Comparison of ENCODE assay signal across 1 cellular context in the genomic region with DNA sequence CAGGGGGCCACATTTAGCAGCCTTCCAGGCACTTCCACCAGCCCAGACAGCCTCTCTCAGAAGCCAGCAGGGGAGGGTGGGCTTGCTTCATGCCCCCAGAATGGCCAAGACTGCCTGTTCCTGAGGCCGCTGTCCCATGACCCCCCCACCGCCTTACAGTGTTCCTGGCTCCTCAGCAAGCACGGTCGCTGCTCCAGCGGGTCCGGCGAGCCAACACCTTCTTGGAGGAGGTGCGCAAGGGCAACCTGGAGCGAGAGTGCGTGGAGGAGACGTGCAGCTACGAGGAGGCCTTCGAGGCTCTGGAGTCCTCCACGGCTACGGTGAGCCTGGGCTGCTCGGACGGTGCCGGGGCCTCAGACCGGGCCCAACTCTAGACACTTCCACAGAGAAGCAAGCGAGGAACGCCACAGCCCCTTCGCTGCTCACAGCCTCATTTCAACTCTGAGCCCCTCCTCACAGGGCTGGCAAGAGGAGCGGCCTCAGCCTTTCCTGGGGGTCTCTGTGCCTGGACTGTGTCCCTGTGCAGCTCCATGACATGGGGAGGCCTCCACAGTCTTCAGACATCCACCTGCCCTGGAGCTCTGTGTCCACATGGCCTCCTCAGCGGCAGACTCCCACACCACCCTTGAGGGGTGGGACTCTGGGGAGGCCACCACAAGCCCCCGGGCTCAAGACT.
A peak's percentile ranks its signal among the peaks of the same experiment; 100 is the strongest.
TF ChIP-seq lines count a peak whose summit lies in the region.

No MANE protein-coding gene starts in this region.

TF ChIP-seq in HepG2, 621 proteins besides CTCF, POLR2A, EP300 and RAD21 (continues in another document):
- no peak for TF ChIP-seq GPN1 (CRISPR knock-in tag; IDR thresholded peaks at IDR 0.05; ENCODE audit: borderline replicate concordance)
- peak; percentile 80; the same call in 1 of the 2 replicates for TF ChIP-seq PAWR (CRISPR knock-in tag; IDR thresholded peaks at IDR 0.05; ENCODE audit: borderline replicate concordance)
- TF ChIP-seq ARID2 (CRISPR knock-in tag; IDR thresholded peaks at IDR 0.05; ENCODE audit: borderline replicate concordance) = no peak
- TF ChIP-seq NR2F2 (IDR thresholded peaks at IDR 0.05; ENCODE audit: borderline replicate concordance, low read depth) = no peak
- TF ChIP-seq, protein P1, sequence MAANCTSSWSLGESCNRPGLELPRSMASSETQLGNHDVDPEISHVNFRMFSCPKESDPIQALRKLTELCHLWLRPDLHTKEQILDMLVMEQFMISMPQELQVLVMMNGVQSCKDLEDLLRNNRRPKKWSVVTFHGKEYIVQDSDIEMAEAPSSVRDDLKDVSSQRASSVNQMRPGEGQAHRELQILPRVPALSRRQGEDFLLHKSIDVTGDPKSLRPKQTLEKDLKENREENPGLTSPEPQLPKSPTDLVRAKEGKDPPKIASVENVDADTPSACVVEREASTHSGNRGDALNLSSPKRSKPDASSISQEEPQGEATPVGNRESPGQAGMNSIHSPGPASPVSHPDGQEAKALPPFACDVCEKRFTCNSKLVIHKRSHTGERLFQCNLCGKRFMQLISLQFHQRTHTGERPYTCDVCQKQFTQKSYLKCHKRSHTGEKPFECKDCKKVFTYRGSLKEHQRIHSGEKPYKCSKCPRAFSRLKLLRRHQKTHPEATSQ (CRISPR knock-in tag; IDR thresholded peaks at IDR 0.05; ENCODE audit: borderline replicate concordance) = no peak
- TF ChIP-seq, protein P2, sequence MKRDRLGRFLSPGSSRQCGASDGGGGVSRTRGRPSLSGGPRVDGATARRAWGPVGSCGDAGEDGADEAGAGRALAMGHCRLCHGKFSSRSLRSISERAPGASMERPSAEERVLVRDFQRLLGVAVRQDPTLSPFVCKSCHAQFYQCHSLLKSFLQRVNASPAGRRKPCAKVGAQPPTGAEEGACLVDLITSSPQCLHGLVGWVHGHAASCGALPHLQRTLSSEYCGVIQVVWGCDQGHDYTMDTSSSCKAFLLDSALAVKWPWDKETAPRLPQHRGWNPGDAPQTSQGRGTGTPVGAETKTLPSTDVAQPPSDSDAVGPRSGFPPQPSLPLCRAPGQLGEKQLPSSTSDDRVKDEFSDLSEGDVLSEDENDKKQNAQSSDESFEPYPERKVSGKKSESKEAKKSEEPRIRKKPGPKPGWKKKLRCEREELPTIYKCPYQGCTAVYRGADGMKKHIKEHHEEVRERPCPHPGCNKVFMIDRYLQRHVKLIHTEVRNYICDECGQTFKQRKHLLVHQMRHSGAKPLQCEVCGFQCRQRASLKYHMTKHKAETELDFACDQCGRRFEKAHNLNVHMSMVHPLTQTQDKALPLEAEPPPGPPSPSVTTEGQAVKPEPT (CRISPR knock-in tag; IDR thresholded peaks at IDR 0.05; ENCODE audit: low read depth) = no peak
- peak; percentile 73 for TF ChIP-seq RBM22 (optimal IDR thresholded peaks at IDR 0.05; ENCODE audit: low read length)
- no peak for TF ChIP-seq SALL2 (CRISPR knock-in tag; IDR thresholded peaks at IDR 0.05)
- TF ChIP-seq, protein P3, sequence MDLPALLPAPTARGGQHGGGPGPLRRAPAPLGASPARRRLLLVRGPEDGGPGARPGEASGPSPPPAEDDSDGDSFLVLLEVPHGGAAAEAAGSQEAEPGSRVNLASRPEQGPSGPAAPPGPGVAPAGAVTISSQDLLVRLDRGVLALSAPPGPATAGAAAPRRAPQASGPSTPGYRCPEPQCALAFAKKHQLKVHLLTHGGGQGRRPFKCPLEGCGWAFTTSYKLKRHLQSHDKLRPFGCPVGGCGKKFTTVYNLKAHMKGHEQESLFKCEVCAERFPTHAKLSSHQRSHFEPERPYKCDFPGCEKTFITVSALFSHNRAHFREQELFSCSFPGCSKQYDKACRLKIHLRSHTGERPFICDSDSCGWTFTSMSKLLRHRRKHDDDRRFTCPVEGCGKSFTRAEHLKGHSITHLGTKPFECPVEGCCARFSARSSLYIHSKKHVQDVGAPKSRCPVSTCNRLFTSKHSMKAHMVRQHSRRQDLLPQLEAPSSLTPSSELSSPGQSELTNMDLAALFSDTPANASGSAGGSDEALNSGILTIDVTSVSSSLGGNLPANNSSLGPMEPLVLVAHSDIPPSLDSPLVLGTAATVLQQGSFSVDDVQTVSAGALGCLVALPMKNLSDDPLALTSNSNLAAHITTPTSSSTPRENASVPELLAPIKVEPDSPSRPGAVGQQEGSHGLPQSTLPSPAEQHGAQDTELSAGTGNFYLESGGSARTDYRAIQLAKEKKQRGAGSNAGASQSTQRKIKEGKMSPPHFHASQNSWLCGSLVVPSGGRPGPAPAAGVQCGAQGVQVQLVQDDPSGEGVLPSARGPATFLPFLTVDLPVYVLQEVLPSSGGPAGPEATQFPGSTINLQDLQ (CRISPR knock-in tag; IDR thresholded peaks at IDR 0.05) = no peak
- TF ChIP-seq IKZF1 (IDR thresholded peaks at IDR 0.05) = no peak
- TF ChIP-seq, protein P4, sequence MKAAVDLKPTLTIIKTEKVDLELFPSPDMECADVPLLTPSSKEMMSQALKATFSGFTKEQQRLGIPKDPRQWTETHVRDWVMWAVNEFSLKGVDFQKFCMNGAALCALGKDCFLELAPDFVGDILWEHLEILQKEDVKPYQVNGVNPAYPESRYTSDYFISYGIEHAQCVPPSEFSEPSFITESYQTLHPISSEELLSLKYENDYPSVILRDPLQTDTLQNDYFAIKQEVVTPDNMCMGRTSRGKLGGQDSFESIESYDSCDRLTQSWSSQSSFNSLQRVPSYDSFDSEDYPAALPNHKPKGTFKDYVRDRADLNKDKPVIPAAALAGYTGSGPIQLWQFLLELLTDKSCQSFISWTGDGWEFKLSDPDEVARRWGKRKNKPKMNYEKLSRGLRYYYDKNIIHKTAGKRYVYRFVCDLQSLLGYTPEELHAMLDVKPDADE (CRISPR knock-in tag; IDR thresholded peaks at IDR 0.05) = no peak
- TF ChIP-seq, protein P5, sequence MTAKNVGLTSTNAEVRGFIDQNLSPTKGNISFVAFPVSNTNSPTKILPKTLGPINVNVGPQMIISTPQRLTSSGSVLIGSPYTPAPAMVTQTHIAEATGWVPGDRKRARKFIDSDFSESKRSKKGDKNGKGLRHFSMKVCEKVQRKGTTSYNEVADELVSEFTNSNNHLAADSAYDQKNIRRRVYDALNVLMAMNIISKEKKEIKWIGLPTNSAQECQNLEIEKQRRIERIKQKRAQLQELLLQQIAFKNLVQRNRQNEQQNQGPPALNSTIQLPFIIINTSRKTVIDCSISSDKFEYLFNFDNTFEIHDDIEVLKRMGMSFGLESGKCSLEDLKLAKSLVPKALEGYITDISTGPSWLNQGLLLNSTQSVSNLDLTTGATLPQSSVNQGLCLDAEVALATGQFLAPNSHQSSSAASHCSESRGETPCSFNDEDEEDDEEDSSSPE (CRISPR knock-in tag; IDR thresholded peaks at IDR 0.05) = no peak
- no peak for TF ChIP-seq ZNF256 (CRISPR knock-in tag; conservative IDR thresholded peaks at IDR 0.05)
- TF ChIP-seq NFKBIZ (CRISPR knock-in tag; IDR thresholded peaks at IDR 0.05) = 0 out of 2 replicates have a peak, but pooled peaks have one; percentile 30
- no peak for TF ChIP-seq ZNF768 (CRISPR knock-in tag; IDR thresholded peaks at IDR 0.05)
- TF ChIP-seq KAT7 (CRISPR knock-in tag; IDR thresholded peaks at IDR 0.05; ENCODE audit: borderline replicate concordance) = peak; percentile 97; the same call in 1 of the 2 replicates
- TF ChIP-seq SSRP1 (CRISPR knock-in tag; IDR thresholded peaks at IDR 0.05) = no peak
- TF ChIP-seq ATAD3A (CRISPR knock-in tag; IDR thresholded peaks at IDR 0.05) = 0 out of 2 replicates have a peak, but pooled peaks have one; percentile 8
- no peak for TF ChIP-seq NCOA5 (CRISPR knock-in tag; IDR thresholded peaks at IDR 0.05)
- TF ChIP-seq, protein P6, sequence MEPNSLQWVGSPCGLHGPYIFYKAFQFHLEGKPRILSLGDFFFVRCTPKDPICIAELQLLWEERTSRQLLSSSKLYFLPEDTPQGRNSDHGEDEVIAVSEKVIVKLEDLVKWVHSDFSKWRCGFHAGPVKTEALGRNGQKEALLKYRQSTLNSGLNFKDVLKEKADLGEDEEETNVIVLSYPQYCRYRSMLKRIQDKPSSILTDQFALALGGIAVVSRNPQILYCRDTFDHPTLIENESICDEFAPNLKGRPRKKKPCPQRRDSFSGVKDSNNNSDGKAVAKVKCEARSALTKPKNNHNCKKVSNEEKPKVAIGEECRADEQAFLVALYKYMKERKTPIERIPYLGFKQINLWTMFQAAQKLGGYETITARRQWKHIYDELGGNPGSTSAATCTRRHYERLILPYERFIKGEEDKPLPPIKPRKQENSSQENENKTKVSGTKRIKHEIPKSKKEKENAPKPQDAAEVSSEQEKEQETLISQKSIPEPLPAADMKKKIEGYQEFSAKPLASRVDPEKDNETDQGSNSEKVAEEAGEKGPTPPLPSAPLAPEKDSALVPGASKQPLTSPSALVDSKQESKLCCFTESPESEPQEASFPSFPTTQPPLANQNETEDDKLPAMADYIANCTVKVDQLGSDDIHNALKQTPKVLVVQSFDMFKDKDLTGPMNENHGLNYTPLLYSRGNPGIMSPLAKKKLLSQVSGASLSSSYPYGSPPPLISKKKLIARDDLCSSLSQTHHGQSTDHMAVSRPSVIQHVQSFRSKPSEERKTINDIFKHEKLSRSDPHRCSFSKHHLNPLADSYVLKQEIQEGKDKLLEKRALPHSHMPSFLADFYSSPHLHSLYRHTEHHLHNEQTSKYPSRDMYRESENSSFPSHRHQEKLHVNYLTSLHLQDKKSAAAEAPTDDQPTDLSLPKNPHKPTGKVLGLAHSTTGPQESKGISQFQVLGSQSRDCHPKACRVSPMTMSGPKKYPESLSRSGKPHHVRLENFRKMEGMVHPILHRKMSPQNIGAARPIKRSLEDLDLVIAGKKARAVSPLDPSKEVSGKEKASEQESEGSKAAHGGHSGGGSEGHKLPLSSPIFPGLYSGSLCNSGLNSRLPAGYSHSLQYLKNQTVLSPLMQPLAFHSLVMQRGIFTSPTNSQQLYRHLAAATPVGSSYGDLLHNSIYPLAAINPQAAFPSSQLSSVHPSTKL (CRISPR knock-in tag; IDR thresholded peaks at IDR 0.05) = no peak
- TF ChIP-seq ZNF772 (CRISPR knock-in tag; IDR thresholded peaks at IDR 0.05) = no peak
- no peak for TF ChIP-seq ZNF790 (CRISPR knock-in tag; IDR thresholded peaks at IDR 0.05; ENCODE audit: borderline replicate concordance)
- TF ChIP-seq RFX5 (IDR thresholded peaks at IDR 0.05; ENCODE audit: low read depth, low read length) = no peak
- TF ChIP-seq, protein P7, sequence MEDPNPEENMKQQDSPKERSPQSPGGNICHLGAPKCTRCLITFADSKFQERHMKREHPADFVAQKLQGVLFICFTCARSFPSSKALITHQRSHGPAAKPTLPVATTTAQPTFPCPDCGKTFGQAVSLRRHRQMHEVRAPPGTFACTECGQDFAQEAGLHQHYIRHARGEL (CRISPR knock-in tag; IDR thresholded peaks at IDR 0.05) = no peak
- TF ChIP-seq KAT8 (CRISPR knock-in tag; IDR thresholded peaks at IDR 0.05) = no peak
- TF ChIP-seq, protein P8, sequence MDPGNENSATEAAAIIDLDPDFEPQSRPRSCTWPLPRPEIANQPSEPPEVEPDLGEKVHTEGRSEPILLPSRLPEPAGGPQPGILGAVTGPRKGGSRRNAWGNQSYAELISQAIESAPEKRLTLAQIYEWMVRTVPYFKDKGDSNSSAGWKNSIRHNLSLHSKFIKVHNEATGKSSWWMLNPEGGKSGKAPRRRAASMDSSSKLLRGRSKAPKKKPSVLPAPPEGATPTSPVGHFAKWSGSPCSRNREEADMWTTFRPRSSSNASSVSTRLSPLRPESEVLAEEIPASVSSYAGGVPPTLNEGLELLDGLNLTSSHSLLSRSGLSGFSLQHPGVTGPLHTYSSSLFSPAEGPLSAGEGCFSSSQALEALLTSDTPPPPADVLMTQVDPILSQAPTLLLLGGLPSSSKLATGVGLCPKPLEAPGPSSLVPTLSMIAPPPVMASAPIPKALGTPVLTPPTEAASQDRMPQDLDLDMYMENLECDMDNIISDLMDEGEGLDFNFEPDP (CRISPR knock-in tag; conservative IDR thresholded peaks at IDR 0.05) = no peak
- TF ChIP-seq POLR2AphosphoS2 (IDR thresholded peaks at IDR 0.05; ENCODE audit: low read depth, low read length) = no peak
- no peak for TF ChIP-seq ZFP62 (CRISPR knock-in tag; IDR thresholded peaks at IDR 0.05)
- no peak for TF ChIP-seq CBX5 (CRISPR knock-in tag; IDR thresholded peaks at IDR 0.05; ENCODE audit: borderline replicate concordance)
- TF ChIP-seq SRY (CRISPR knock-in tag; IDR thresholded peaks at IDR 0.05) = no peak; the same call in none of the 2 replicates
- TF ChIP-seq, protein P9, sequence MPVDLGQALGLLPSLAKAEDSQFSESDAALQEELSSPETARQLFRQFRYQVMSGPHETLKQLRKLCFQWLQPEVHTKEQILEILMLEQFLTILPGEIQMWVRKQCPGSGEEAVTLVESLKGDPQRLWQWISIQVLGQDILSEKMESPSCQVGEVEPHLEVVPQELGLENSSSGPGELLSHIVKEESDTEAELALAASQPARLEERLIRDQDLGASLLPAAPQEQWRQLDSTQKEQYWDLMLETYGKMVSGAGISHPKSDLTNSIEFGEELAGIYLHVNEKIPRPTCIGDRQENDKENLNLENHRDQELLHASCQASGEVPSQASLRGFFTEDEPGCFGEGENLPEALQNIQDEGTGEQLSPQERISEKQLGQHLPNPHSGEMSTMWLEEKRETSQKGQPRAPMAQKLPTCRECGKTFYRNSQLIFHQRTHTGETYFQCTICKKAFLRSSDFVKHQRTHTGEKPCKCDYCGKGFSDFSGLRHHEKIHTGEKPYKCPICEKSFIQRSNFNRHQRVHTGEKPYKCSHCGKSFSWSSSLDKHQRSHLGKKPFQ (CRISPR knock-in tag; IDR thresholded peaks at IDR 0.05; ENCODE audit: insufficient replicate concordance) = no peak
- TF ChIP-seq, protein P10, sequence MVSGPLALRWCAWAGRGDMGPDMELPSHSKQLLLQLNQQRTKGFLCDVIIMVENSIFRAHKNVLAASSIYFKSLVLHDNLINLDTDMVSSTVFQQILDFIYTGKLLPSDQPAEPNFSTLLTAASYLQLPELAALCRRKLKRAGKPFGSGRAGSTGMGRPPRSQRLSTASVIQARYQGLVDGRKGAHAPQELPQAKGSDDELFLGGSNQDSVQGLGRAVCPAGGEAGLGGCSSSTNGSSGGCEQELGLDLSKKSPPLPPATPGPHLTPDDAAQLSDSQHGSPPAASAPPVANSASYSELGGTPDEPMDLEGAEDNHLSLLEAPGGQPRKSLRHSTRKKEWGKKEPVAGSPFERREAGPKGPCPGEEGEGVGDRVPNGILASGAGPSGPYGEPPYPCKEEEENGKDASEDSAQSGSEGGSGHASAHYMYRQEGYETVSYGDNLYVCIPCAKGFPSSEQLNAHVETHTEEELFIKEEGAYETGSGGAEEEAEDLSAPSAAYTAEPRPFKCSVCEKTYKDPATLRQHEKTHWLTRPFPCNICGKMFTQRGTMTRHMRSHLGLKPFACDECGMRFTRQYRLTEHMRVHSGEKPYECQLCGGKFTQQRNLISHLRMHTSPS (CRISPR knock-in tag; IDR thresholded peaks at IDR 0.05; ENCODE audit: low read depth) = no peak
- no peak for TF ChIP-seq MBD4 (IDR thresholded peaks at IDR 0.05; ENCODE audit: borderline replicate concordance, low read length)
- TF ChIP-seq ARNT2 (CRISPR knock-in tag; IDR thresholded peaks at IDR 0.05; ENCODE audit: low read depth) = 0 out of 2 replicates have a peak, but pooled peaks have one; percentile 45
- no peak for TF ChIP-seq CCDC6 (CRISPR knock-in tag; IDR thresholded peaks at IDR 0.05)
- no peak for TF ChIP-seq MEIS2 (CRISPR knock-in tag; IDR thresholded peaks at IDR 0.05)
- TF ChIP-seq ZNF570 (CRISPR knock-in tag; IDR thresholded peaks at IDR 0.05; ENCODE audit: borderline replicate concordance) = no peak
